In genomic region chr16:29777576-29778360, GRCh38 we compare ENCODE assay signal across 31 cellular contexts. TPM values are rescaled to one million over a fixed set of nuclear protein-coding genes. Genes with fewer than 3 reads are reported as not detected.
DNase-seq lines count a peak whose midpoint lies in the region; ATAC-seq, FAIRE-seq and TF ChIP-seq lines count a peak whose summit lies in the region.
"Had no signal": no experiment of that assay in that cellular context is flagged by ENCODE, and none has a peak within 500 bp of the region (broad histone marks: within the 10 kb centered on the region; RNA-seq: fewer than 3 reads in every experiment).

TSS of gene ZG16 (plus strand) at chr16:29778256. CDS start at chr16:29779267, 1,011 bp downstream.

- no peak for TF ChIP-seq POLR2A in A549 (IDR thresholded peaks at IDR 0.05; ENCODE audit: low read length)

- H3K27ac Mint-ChIP-seq in CD4-positive, CD25-positive, alpha-beta regulatory T cell, result peak within 1 kb of the TSS in 2 of 3 donors; percentile 17 to 65
- H3K27ac Mint-ChIP-seq in WTC11 (no peak within 1 kb of the TSS), mesothelial cell of epicardium (peak within 1 kb of the TSS; percentile 95)
- H3K27ac Mint-ChIP-seq: activated B cell treated with CpG ODN at 0.5 μM for 24 hours; activated naive CD4-positive, alpha-beta T cell treated with anti-CD3 and anti-CD28 coated beads for 36 hours; activated T-helper 1 cell treated with anti-CD3 and anti-CD28 coated beads, Interleukin-12 subunit alpha, Interleukin-12 subunit beta, Interleukin-2, Interleukin-4 antibody, amounts not matched to agents 30 ng/mL and 10 ng/mL and 1 ng/mL, durations not matched to agents 14 hours and 24 hours and 36 hours; progenitor cell of endocrine pancreas; stimulated activated naive B cell treated with anti-CD40 and anti-IgM and Interleukin-4, amounts not matched to agents 10 μg/mL and 1 μg/mL and 100 μg/mL, for 72 hours had no signal

- CTCF ChIA-PET in A549 (lab: Yijun Ruan, JAX), result interaction anchor here (0.7 to 2.0 kb wide), 4 partner anchors 8 to 77 kb away, joined by 3 to 5 read pairs (median 4); no protein-coding TSS in a partner anchor
- CTCF ChIA-PET in WTC11 (lab: Charles Lee), result interaction anchor here (1.0 to 1.9 kb wide), 4 partner anchors 8 to 122 kb away, joined by 3 to 5 read pairs (median 4); partner anchors contain the start of genes KIF22 and SEZ6L2

- no peak for TF ChIP-seq CTCF in A549 (IDR thresholded peaks at IDR 0.05)
- TF ChIP-seq CTCF in WTC11 (IDR thresholded peaks at IDR 0.05), result no peak
- no peak for TF ChIP-seq CTCF in mesothelial cell of epicardium (IDR thresholded peaks at IDR 0.05; ENCODE audit: unreplicated experiment)

- ATAC-seq in A549, result no peak
- no peak for ATAC-seq in CD4-positive, CD25-positive, alpha-beta regulatory T cell (ENCODE audit: low read depth in 2 of 2)
- no peak for ATAC-seq in WTC11
- no peak for ATAC-seq in HG02678 (IDR thresholded peaks at IDR 0.05; ENCODE audit: unreplicated experiment)
- ATAC-seq: GM12878; heart left ventricle; Panc1; stimulated activated naive B cell treated with anti-CD40 and anti-IgM and Interleukin-4, amounts not matched to agents 10 μg/mL and 1 μg/mL and 100 μg/mL, for 72 hours had no signal

- no peak for FAIRE-seq in A549 (lab: Jason Lieb, UNC)
- FAIRE-seq: GM12878 had no signal

- WGBS in A549 (ENCODE audit: missing lambda C conversion rate), result 74% methylated on average over 9 of the region's 10 CpGs

- peaks cover 11% of the 10 kb centered on the region for H3K27me3 Mint-ChIP-seq in CD4-positive, CD25-positive, alpha-beta regulatory T cell
- H3K27me3 Mint-ChIP-seq in WTC11 (ENCODE audit: low read depth), result peaks cover 44% of the 10 kb centered on the region
- no peaks in the 10 kb centered on the region for H3K27me3 Mint-ChIP-seq in mesothelial cell of epicardium (ENCODE audit: low read depth)
- H3K27me3 Mint-ChIP-seq: activated B cell treated with CpG ODN at 0.5 μM for 24 hours had no signal

- H3K27me3 ChIP-seq in CD4-positive, CD25-positive, alpha-beta regulatory T cell (ENCODE audit: control insufficient read depth, insufficient read depth, low read length), result peaks cover 2% of the 10 kb centered on the region
- H3K27me3 ChIP-seq: sigmoid colon, uterus had no signal

- peaks cover 0 to 2% (median 0%) of the 10 kb centered on the region in 7 donors for H3K9me3 Mint-ChIP-seq in CD4-positive, CD25-positive, alpha-beta regulatory T cell
- H3K9me3 Mint-ChIP-seq in WTC11 (no peaks in the 10 kb centered on the region), mesothelial cell of epicardium (no peaks in the 10 kb centered on the region)
- H3K9me3 Mint-ChIP-seq: activated B cell treated with CpG ODN at 0.5 μM for 24 hours; activated naive CD4-positive, alpha-beta T cell treated with anti-CD3 and anti-CD28 coated beads for 36 hours; activated T-helper 1 cell treated with anti-CD3 and anti-CD28 coated beads, Interleukin-12 subunit alpha, Interleukin-12 subunit beta, Interleukin-2, Interleukin-4 antibody, amounts not matched to agents 30 ng/mL and 10 ng/mL and 1 ng/mL, durations not matched to agents 14 hours and 24 hours and 36 hours; stimulated activated naive B cell treated with anti-CD40 and anti-IgM and Interleukin-4, amounts not matched to agents 10 μg/mL and 1 μg/mL and 100 μg/mL, for 72 hours had no signal

- no peak for TF ChIP-seq RAD21 in A549 (conservative IDR thresholded peaks at IDR 0.05 in 1 of 2, IDR thresholded peaks at IDR 0.05 in 1 of 2)

- DNase-seq in A549 (ENCODE audit: low read depth in 1 of 2, low spot score in 1 of 2), result no peak
- no peak for DNase-seq in CD4-positive, CD25-positive, alpha-beta regulatory T cell
- DNase-seq in WTC11 (ENCODE audit: low spot score), result no peak
- no peak for DNase-seq in mesothelial cell of epicardium (ENCODE audit: low spot score in 2 of 2, unreplicated experiment in 2 of 2)
- DNase-seq in stimulated activated naive CD4-positive, alpha-beta T cell (lab: John Stamatoyannopoulos, UW), result no peak
- no peak for DNase-seq in NCI-H748 treated with DMSO at 0.1 percent for 48 hours (lab: John Stamatoyannopoulos, UW)
- DNase-seq: activated B cell treated with CpG ODN at 0.5 μM for 24 hours; activated CD4-positive, alpha-beta T cell treated with anti-CD3 and anti-CD28 coated beads, Interleukin-2, amount 50 U/mL, for 4 hours; activated naive CD4-positive, alpha-beta T cell treated with anti-CD3 and anti-CD28 coated beads for 36 hours; amniotic stem cell; effector memory CD4-positive, alpha-beta T cell; EL; foreskin fibroblast; heart left ventricle; NCI-H1048; NCI-H187; NCI-H524; NK-92 treated with Interleukin-12 subunit alpha and Interleukin-12 subunit beta, amount 100 ng/mL, for 24 hours; sigmoid colon; stimulated activated CD4-positive, alpha-beta T cell treated with anti-CD3 and anti-CD28 coated beads, Interleukin-4, amount 100 ng/mL, for 4 hours; stimulated activated naive B cell treated with anti-CD40 and anti-IgM and Interleukin-4, amounts not matched to agents 10 μg/mL and 1 μg/mL and 100 μg/mL, for 72 hours; T1000; uterus had no signal

- no peak within 1 kb of the TSS for H3K4me3 Mint-ChIP-seq in CD4-positive, CD25-positive, alpha-beta regulatory T cell
- H3K4me3 Mint-ChIP-seq in WTC11, result no peak within 1 kb of the TSS
- no peak within 1 kb of the TSS for H3K4me3 Mint-ChIP-seq in mesothelial cell of epicardium
- H3K4me3 Mint-ChIP-seq: activated B cell treated with CpG ODN at 0.5 μM for 24 hours; activated naive CD4-positive, alpha-beta T cell treated with anti-CD3 and anti-CD28 coated beads for 36 hours; activated T-helper 1 cell treated with anti-CD3 and anti-CD28 coated beads, Interleukin-12 subunit alpha, Interleukin-12 subunit beta, Interleukin-2, Interleukin-4 antibody, amounts not matched to agents 30 ng/mL and 10 ng/mL and 1 ng/mL, durations not matched to agents 14 hours and 24 hours and 36 hours; stimulated activated naive B cell treated with anti-CD40 and anti-IgM and Interleukin-4, amounts not matched to agents 10 μg/mL and 1 μg/mL and 100 μg/mL, for 72 hours had no signal

- H3K4me1 ChIP-seq in A549, result peaks cover 10% of the 10 kb centered on the region; the same call in 2 of the 3 replicates
- no peaks in the 10 kb centered on the region for H3K4me1 ChIP-seq in CD4-positive, CD25-positive, alpha-beta regulatory T cell (ENCODE audit: control insufficient read depth, insufficient read depth, low read length, poor library complexity, severe bottlenecking)
- H3K4me1 ChIP-seq: heart left ventricle, sigmoid colon, suprapubic skin, uterus had no signal

- POLR2A ChIA-PET in A549 (lab: Yijun Ruan, JAX) (no interaction called here), WTC11 (lab: Charles Lee) (interaction anchor here (0.6 kb wide), 1 partner anchor 1296 kb away, joined by 4 read pairs; the partner anchor contains the start of genes ZNF646 and ZNF668)

- H3K36me3 ChIP-seq in CD4-positive, CD25-positive, alpha-beta regulatory T cell (ENCODE audit: control insufficient read depth, insufficient read depth, low read length), result no peaks in the 10 kb centered on the region
- H3K36me3 ChIP-seq: heart left ventricle, sigmoid colon, suprapubic skin, uterus had no signal

- H3K4me3 ChIP-seq in A549, result no peak within 1 kb of the TSS
- no peak within 1 kb of the TSS for H3K4me3 ChIP-seq in CD4-positive, CD25-positive, alpha-beta regulatory T cell (ENCODE audit: low read depth, low read length)
- H3K4me3 ChIP-seq: GM12878, heart left ventricle, lung, sigmoid colon, suprapubic skin, uterus had no signal

- H3K4me1 Mint-ChIP-seq in CD4-positive, CD25-positive, alpha-beta regulatory T cell, result peaks cover 0 to 11% (median 3%) of the 10 kb centered on the region in 4 donors
- H3K4me1 Mint-ChIP-seq in WTC11 (peaks cover 3% of the 10 kb centered on the region), mesothelial cell of epicardium (peaks cover 40% of the 10 kb centered on the region)
- H3K4me1 Mint-ChIP-seq: activated B cell treated with CpG ODN at 0.5 μM for 24 hours had no signal

- no peaks in the 10 kb centered on the region for H3K36me3 Mint-ChIP-seq in CD4-positive, CD25-positive, alpha-beta regulatory T cell
- H3K36me3 Mint-ChIP-seq in WTC11 (no peaks in the 10 kb centered on the region), mesothelial cell of epicardium (no peaks in the 10 kb centered on the region)
- H3K36me3 Mint-ChIP-seq: stimulated activated naive B cell treated with anti-CD40 and anti-IgM and Interleukin-4, amounts not matched to agents 10 μg/mL and 1 μg/mL and 100 μg/mL, for 72 hours had no signal

- no peak for TF ChIP-seq EP300 in A549 (IDR thresholded peaks at IDR 0.05)

- H3K4me2 ChIP-seq in A549, result 0 out of 3 replicates have a peak within 1 kb of the TSS, but pooled peaks have one; percentile 23

- no peak within 1 kb of the TSS for H3K27ac ChIP-seq in A549
- H3K27ac ChIP-seq in CD4-positive, CD25-positive, alpha-beta regulatory T cell (ENCODE audit: insufficient read depth, low read length, poor library complexity, severe bottlenecking), result no peak within 1 kb of the TSS
- H3K27ac ChIP-seq: heart left ventricle, sigmoid colon, suprapubic skin, uterus had no signal

- H3K9me3 ChIP-seq in A549, result no peaks in the 10 kb centered on the region
- no peaks in the 10 kb centered on the region for H3K9me3 ChIP-seq in CD4-positive, CD25-positive, alpha-beta regulatory T cell (ENCODE audit: control insufficient read depth in 2 of 2, low read length in 2 of 2)
- H3K9me3 ChIP-seq: heart left ventricle, sigmoid colon, suprapubic skin, uterus had no signal

TF ChIP-seq in WTC11, 78 proteins besides CTCF, POLR2A, EP300 and RAD21:
- TF ChIP-seq ZNF121 (CRISPR knock-in tag; IDR thresholded peaks at IDR 0.05) (0 out of 2 replicates have a peak, but pooled peaks have one; percentile 55), HMGXB4 (CRISPR knock-in tag; IDR thresholded peaks at IDR 0.05) (no peak)

RNA-seq across cellular contexts. Expression of gene ZG16, which starts in this region (rescaled TPM):
- not detected in 2 replicates for polyA plus RNA-seq in A549 (2011; rRNA removed)
- 0.01 TPM in 1 of 2 replicates, not detected in the other for polyA plus RNA-seq in A549 (2012; cell fraction: cytosol; rRNA removed)
- polyA plus RNA-seq in A549 (2012; cell fraction: nucleus; rRNA removed), result not detected in 2 replicates
- polyA plus RNA-seq in A549 (2017; fragmentation: RNase III; extraction: RNeasy Plus Mini Kit Qiagen cat#74134 plus additional on column Dnase treatment), result not detected in 3 replicates
- not detected in 2 replicates for polyA minus RNA-seq in A549 (2011; rRNA and poly(A)+ RNA removed)
- not detected for total RNA-seq in CD4-positive, CD25-positive, alpha-beta regulatory T cell
- polyA plus RNA-seq in CD4-positive, CD25-positive, alpha-beta regulatory T cell, result not detected
- not detected in 3 replicates for total RNA-seq in WTC11 (2021)
- total RNA-seq in mesothelial cell of epicardium, result 0.11 to 0.20 TPM (median 0.20 TPM) in 3 replicates
- total RNA-seq: activated B cell treated with CpG ODN at 0.5 μM for 24 hours; activated naive CD4-positive, alpha-beta T cell treated with anti-CD3 and anti-CD28 coated beads for 36 hours; activated T-helper 1 cell treated with anti-CD3 and anti-CD28 coated beads, Interleukin-12 subunit alpha, Interleukin-12 subunit beta, Interleukin-2, Interleukin-4 antibody, amounts not matched to agents 30 ng/mL and 10 ng/mL and 1 ng/mL, durations not matched to agents 14 hours and 24 hours and 36 hours; GM12878; heart left ventricle; kidney epithelial cell; progenitor cell of endocrine pancreas had no signal
- polyA plus RNA-seq: GM12878 had no signal
